8 cellular contexts compared by ENCODE assay signal in the genomic region with DNA sequence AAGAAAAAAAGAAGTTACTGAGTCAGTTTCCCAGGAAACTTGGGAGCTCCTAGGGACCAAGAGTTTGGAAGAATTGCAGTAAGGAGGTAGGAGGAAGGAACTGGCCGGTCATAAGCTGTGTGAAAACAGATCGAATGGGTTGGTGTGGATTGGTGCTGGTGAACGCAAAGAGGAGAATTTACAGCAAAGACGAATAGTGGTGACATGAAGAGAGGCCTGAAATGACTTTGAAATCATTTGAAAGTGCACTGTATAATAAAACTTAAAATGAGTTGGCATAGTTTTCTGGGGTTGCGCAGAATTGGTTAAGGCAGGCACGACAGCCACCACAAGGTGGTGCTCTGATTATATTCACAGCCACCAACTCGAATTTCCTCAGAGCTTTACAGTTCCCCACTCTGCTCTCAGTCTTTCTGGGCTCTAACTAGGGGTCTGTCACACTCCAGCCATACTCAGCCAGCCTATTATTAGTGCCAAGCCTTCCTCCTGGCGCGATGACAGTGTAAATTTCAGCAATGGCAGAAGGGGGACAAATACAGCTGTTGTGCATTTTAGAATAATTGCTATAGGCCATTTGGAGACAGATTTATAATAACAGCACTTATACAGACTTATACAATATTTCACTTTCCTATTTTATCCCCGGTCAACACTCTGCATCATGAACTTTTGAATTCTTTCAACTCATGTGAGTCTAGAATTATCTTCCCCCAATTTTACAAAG. TPM values are rescaled to one million over a fixed set of nuclear protein-coding genes. Genes with fewer than 3 reads are reported as not detected.
DNase-seq lines count a peak whose midpoint lies in the region; ATAC-seq and TF ChIP-seq lines count a peak whose summit lies in the region.

No MANE protein-coding gene starts in this region.

- H3K4me1 ChIP-seq in RWPE2 (ENCODE audit: insufficient read depth, poor library complexity, severe bottlenecking) (no peaks in the 10 kb centered on the region), breast epithelium (no peaks in the 10 kb centered on the region)

- no peak for TF ChIP-seq POLR2A in breast epithelium (IDR thresholded peaks at IDR 0.05)

- H3K4me3 ChIP-seq in RWPE2 (ENCODE audit: severe bottlenecking): no peak overlapping the region
- H3K4me3 ChIP-seq in breast epithelium: no peak overlapping the region

- peak; percentile 76 for DNase-seq in DMS79 treated with DMSO at 0.1 percent for 48 hours (lab: John Stamatoyannopoulos, UW)
- DNase-seq in DMS79 (lab: John Stamatoyannopoulos, UW): no peak
- DNase-seq in HT-29 (ENCODE audit: low spot score): peak; percentile 63
- DNase-seq in RWPE2 (ENCODE audit: low spot score): no peak
- DNase-seq in breast epithelium (ENCODE audit: low spot score in 2 of 2): no peak
- peak; percentile 12 for DNase-seq in kidney tubule cell (ENCODE audit: low spot score)
- peak; percentile 24 for DNase-seq in stimulated activated naive CD8-positive, alpha-beta T cell treated with anti-CD3 and anti-CD28 coated beads, Interleukin-15, Interleukin-2, amounts not matched to agents 100 U/mL and 50 U/mL, for 24 hours
- DNase-seq in ureter (ENCODE audit: low spot score): no peak

- H3K36me3 ChIP-seq in RWPE2 (ENCODE audit: low read depth): no peaks in the 10 kb centered on the region
- no peaks in the 10 kb centered on the region for H3K36me3 ChIP-seq in breast epithelium

- H3K9me3 ChIP-seq in RWPE2 (ENCODE audit: severe bottlenecking) (no peaks in the 10 kb centered on the region), breast epithelium (no peaks in the 10 kb centered on the region)

- TF ChIP-seq CTCF in RWPE2 (IDR thresholded peaks at IDR 0.05; ENCODE audit: poor library complexity, severe bottlenecking) (peak; percentile 88), breast epithelium (IDR thresholded peaks at IDR 0.05) (peak; percentile 43 to 63 (median 45))

- H3K27ac ChIP-seq in RWPE2 (ENCODE audit: poor library complexity, severe bottlenecking): no peak overlapping the region
- no peak overlapping the region for H3K27ac ChIP-seq in breast epithelium

- peak; percentile 61 for ATAC-seq in RWPE2 (ENCODE audit: low read depth)
- ATAC-seq in stimulated activated naive CD8-positive, alpha-beta T cell treated with anti-CD3 and anti-CD28 coated beads, Interleukin-15, Interleukin-2, amounts not matched to agents 100 U/mL and 50 U/mL, for 24 hours: peak; percentile 55

- H3K27me3 ChIP-seq in RWPE2 (ENCODE audit: insufficient read depth, poor library complexity, severe bottlenecking): no peaks in the 10 kb centered on the region
- H3K27me3 ChIP-seq in breast epithelium: no peaks in the 10 kb centered on the region

- intact Hi-C loops in breast epithelium (cut with DNase I; ENCODE audit: low total_unique reads): no loop called here

RNA-seq across cellular contexts. Expression of a gene that starts 8.3 kb away (rescaled TPM):
- total RNA-seq in HT-29 (2014; rRNA removed; shearing (Covaris generic)): not detected in 2 replicates
- total RNA-seq in breast epithelium: not detected
- total RNA-seq in ureter: not detected

RNA-seq across cellular contexts. Expression of a gene that starts 20.9 kb away (rescaled TPM):
- total RNA-seq in HT-29 (2014; rRNA removed; shearing (Covaris generic)): 27.5 and 33.9 TPM in 2 replicates
- total RNA-seq in breast epithelium: 10 to 100 TPM; 15.5 to 38.5 (median 30.2) TPM
- total RNA-seq in ureter: 28.7 TPM

Comparison
In these comparisons a context has a peak if more than half of its experiments do, and no peak if none do; other contexts are left out.
1. DNase-seq: peak in DMS79 treated with DMSO at 0.1 percent for 48 hours (single experiment), HT-29 (single experiment), kidney tubule cell (single experiment) and stimulated activated naive CD8-positive, alpha-beta T cell treated with anti-CD3 and anti-CD28 coated beads, Interleukin-15, Interleukin-2, amounts not matched to agents 100 U/mL and 50 U/mL, for 24 hours (single experiment); none in DMS79 (single experiment), RWPE2 (single experiment), breast epithelium (0 of 2) and ureter (single experiment).